Comparison of ENCODE assay signal across 8 cellular contexts in genomic region chr11:119284344-119285157, GRCh38. TPM values are rescaled to one million over a fixed set of nuclear protein-coding genes. Genes with fewer than 3 reads are reported as not detected.
A peak's percentile ranks its signal among the peaks of the same experiment; 100 is the strongest.
DNase-seq lines count a peak whose midpoint lies in the region; ATAC-seq, FAIRE-seq and TF ChIP-seq lines count a peak whose summit lies in the region.

No MANE protein-coding gene starts in this region.

- H3K4me1 ChIP-seq in RWPE2 (ENCODE audit: insufficient read depth, poor library complexity, severe bottlenecking) (no peaks in the 10 kb centered on the region), esophagus muscularis mucosa (peaks cover 0 to 22% (median 8%) of the 10 kb centered on the region in 4 donors), pancreas (no peaks in the 10 kb centered on the region)

- H3K27ac ChIP-seq in RWPE2 (ENCODE audit: poor library complexity, severe bottlenecking), result no peak overlapping the region
- no peak overlapping the region for H3K27ac ChIP-seq in esophagus muscularis mucosa (replicated peaks in 1 of 4)
- no peak overlapping the region for H3K27ac ChIP-seq in pancreas

- H3K36me3 ChIP-seq in RWPE2 (ENCODE audit: low read depth) (peaks cover 59% of the 10 kb centered on the region), esophagus muscularis mucosa (peaks cover 16 to 62% (median 31%) of the 10 kb centered on the region in 4 donors), pancreas (no peaks in the 10 kb centered on the region)

- no peak for TF ChIP-seq POLR2A in esophagus muscularis mucosa (IDR thresholded peaks at IDR 0.05; ENCODE audit: low read depth)

- FAIRE-seq in pancreas (lab: Jason Lieb, UNC), result peak; percentile 65

- peak; percentile 44 for ATAC-seq in HG02870 (IDR thresholded peaks at IDR 0.05; ENCODE audit: unreplicated experiment)
- ATAC-seq in RWPE2 (ENCODE audit: low read depth), result peak; percentile 68
- peak; percentile 64 to 89 (median 86) for ATAC-seq in pancreas

- DNase-seq in SIG-M5 treated with dmso at 0.1 percent for 504 hours (lab: John Stamatoyannopoulos, UW; ENCODE audit: unreplicated experiment) (peak; percentile 48), SIG-M5 (lab: John Stamatoyannopoulos, UW) (no peak), RWPE2 (ENCODE audit: low spot score) (no peak), esophagus muscularis mucosa (ENCODE audit: extremely low spot score) (no peak), pancreas (no peak), mucosa of gallbladder (ENCODE audit: low spot score) (no peak)
- no peak for DNase-seq in activated CD8-positive, alpha-beta memory T cell treated with anti-CD3 and anti-CD28 coated beads, Interleukin-2, amount 50 U/mL, for 48 hours

- TF ChIP-seq CTCF in RWPE2 (IDR thresholded peaks at IDR 0.05; ENCODE audit: poor library complexity, severe bottlenecking) (peak; percentile 78), esophagus muscularis mucosa (IDR thresholded peaks at IDR 0.05) (peak; percentile 35 to 60 (median 53)), pancreas (IDR thresholded peaks at IDR 0.05) (peak; percentile 8 to 28 (median 20))

- WGBS in esophagus muscularis mucosa, result 70% methylated on average over 9 of the region's 9 CpGs
- WGBS in pancreas, 2 donors, result 65 to 66% methylated on average over 9 of the region's 9 CpGs

- TF ChIP-seq EP300 in esophagus muscularis mucosa (IDR thresholded peaks at IDR 0.05), result no peak

- no peak overlapping the region for H3K4me3 ChIP-seq in RWPE2 (ENCODE audit: severe bottlenecking)
- H3K4me3 ChIP-seq in esophagus muscularis mucosa, result no peak overlapping the region
- no peak overlapping the region for H3K4me3 ChIP-seq in pancreas

- H3K9me3 ChIP-seq in RWPE2 (ENCODE audit: severe bottlenecking), result no peaks in the 10 kb centered on the region
- H3K9me3 ChIP-seq in esophagus muscularis mucosa, result no peaks in the 10 kb centered on the region
- no peaks in the 10 kb centered on the region for H3K9me3 ChIP-seq in pancreas

- no peaks in the 10 kb centered on the region for H3K27me3 ChIP-seq in RWPE2 (ENCODE audit: insufficient read depth, poor library complexity, severe bottlenecking)
- no peaks in the 10 kb centered on the region for H3K27me3 ChIP-seq in esophagus muscularis mucosa
- H3K27me3 ChIP-seq in pancreas, result no peaks in the 10 kb centered on the region

- intact Hi-C loops in esophagus muscularis mucosa (cut with DNase I), result loop anchor here (5.0 kb wide), 1 partner anchor 77 kb away; the partner anchor contains the start of gene CBL
- intact Hi-C loops in pancreas (cut with DNase I), result no loop called here

RNA-seq across cellular contexts. Expression of gene MCAM, which starts 32.4 kb away (rescaled TPM):
- total RNA-seq in esophagus muscularis mucosa (1,000 to 10,000 TPM in 1 of 4 donors, 100 to 1,000 TPM in 3; 607 to 1,312 (median 805) TPM), pancreas (10 to 100 TPM; 11.2 to 46.7 (median 19.6) TPM), mucosa of gallbladder (130 TPM)
- 10 to 100 TPM; 20.3 to 24.0 TPM for polyA plus RNA-seq in pancreas

RNA-seq across cellular contexts. Expression of gene RNF26, which starts 49.8 kb away (rescaled TPM):
- 10 to 100 TPM; 14.2 to 33.2 (median 20.9) TPM for total RNA-seq in esophagus muscularis mucosa
- 10 to 100 TPM in 2 of 6 donors, 1 to 10 TPM in 4; 5.6 to 11.5 (median 8.5) TPM for total RNA-seq in pancreas
- polyA plus RNA-seq in pancreas, result 1 to 10 TPM; 4.9 to 8.8 TPM
- total RNA-seq in mucosa of gallbladder, result 36.4 TPM

RNA-seq across cellular contexts. Expression of gene C1QTNF5, which starts 56.1 kb away (rescaled TPM):
- 10 to 100 TPM; 23.7 to 74.3 (median 51.6) TPM for total RNA-seq in esophagus muscularis mucosa
- total RNA-seq in pancreas, result 10 to 100 TPM in 3 of 6 donors, 1 to 10 TPM in 3; 6.7 to 22.9 (median 10.4) TPM
- polyA plus RNA-seq in pancreas, result 10 to 100 TPM; 22.2 to 27.9 TPM
- total RNA-seq in mucosa of gallbladder, result 32.9 TPM

Comparison
In these comparisons a context has a peak if more than half of its experiments do, and no peak if none do; other contexts are left out.
1. CTCF ChIP-seq: peak in every context shown above with its lines; median percentile 78 in RWPE2; 53 in esophagus muscularis mucosa; 20 in pancreas.